In genomic region chr5:179180061-179180460, GRCh38 we compare ENCODE assay signal across 27 cellular contexts.
"Had no signal": no experiment of that assay in that cellular context is flagged by ENCODE, and none has a peak within 500 bp of the region (broad histone marks: within the 10 kb centered on the region; RNA-seq: fewer than 3 reads in every experiment).

No MANE protein-coding gene starts in this region.

- H3K36me3 ChIP-seq: brain microvascular endothelial cell, SJSA1 had no signal

- ATAC-seq: activated CD4-positive, alpha-beta T cell treated with anti-CD3 and anti-CD28 coated beads for 36 hours; activated CD4-positive, CD25-positive, alpha-beta regulatory T cell treated with anti-CD3 and anti-CD28 coated beads, Interleukin-2, amount 50 U/mL, for 24 hours; activated naive CD8-positive, alpha-beta T cell treated with anti-CD3 and anti-CD28 coated beads, Interleukin-2, amount 50 U/mL, for 24 hours; WTC11 had no signal

- H3K4me3 ChIP-seq: PC-9, SJSA1 had no signal

- H3K4me2 ChIP-seq: PC-9, SK-N-SH had no signal

- H3K27ac ChIP-seq: brain microvascular endothelial cell, PC-9, RWPE1 had no signal

- H3K9me3 ChIP-seq: SK-N-SH had no signal

- DNase-seq: activated CD4-positive, alpha-beta memory T cell treated with anti-CD3 and anti-CD28 coated beads for 36 hours; activated CD4-positive, alpha-beta T cell treated with anti-CD3 and anti-CD28 coated beads for 36 hours; activated CD4-positive, alpha-beta T cell treated with anti-CD3 and anti-CD28 coated beads, Interleukin-2, amount 50 U/mL, for 1 hour; activated CD8-positive, alpha-beta memory T cell treated with anti-CD3 and anti-CD28 coated beads, Interleukin-2, amount 50 U/mL, for 4 hours; activated effector memory CD4-positive, alpha-beta T cell treated with Interleukin-2 at 50 U/mL for 16 hours; activated naive CD4-positive, alpha-beta T cell treated with anti-CD3 and anti-CD28 coated beads, Interleukin-2, amount 10 ng/mL, durations not matched to agents 7 days and 5 days; activated naive CD8-positive, alpha-beta T cell treated with anti-CD3 and anti-CD28 coated beads, Interleukin-2, amount 50 U/mL, for 24 hours; activated T-cell treated with anti-CD3 and anti-CD28 coated beads, Interleukin-2, amount 50 U/mL, for 48 hours; anterior cingulate cortex; brain microvascular endothelial cell; Kasumi-1; KG1; MM.1S; MV-4-11; NCI-H1092; NCI-H1436 treated with DMSO at 0.1 percent for 48 hours; NCI-H1694 treated with DMSO at 0.1 percent for 48 hours; NCI-H2029; NCI-H345; NCI-H524 treated with DMSO at 0.1 percent for 48 hours; PC-9; SHP77 treated with DMSO at 0.1 percent for 48 hours; SK-N-SH had no signal

- H3K9ac ChIP-seq: SK-N-SH had no signal

- H3K27me3 ChIP-seq: brain microvascular endothelial cell, SJSA1 had no signal

- H2AFZ ChIP-seq: PC-9 had no signal
